Comparison of ENCODE assay signal across 2 cellular contexts in the genomic region with DNA sequence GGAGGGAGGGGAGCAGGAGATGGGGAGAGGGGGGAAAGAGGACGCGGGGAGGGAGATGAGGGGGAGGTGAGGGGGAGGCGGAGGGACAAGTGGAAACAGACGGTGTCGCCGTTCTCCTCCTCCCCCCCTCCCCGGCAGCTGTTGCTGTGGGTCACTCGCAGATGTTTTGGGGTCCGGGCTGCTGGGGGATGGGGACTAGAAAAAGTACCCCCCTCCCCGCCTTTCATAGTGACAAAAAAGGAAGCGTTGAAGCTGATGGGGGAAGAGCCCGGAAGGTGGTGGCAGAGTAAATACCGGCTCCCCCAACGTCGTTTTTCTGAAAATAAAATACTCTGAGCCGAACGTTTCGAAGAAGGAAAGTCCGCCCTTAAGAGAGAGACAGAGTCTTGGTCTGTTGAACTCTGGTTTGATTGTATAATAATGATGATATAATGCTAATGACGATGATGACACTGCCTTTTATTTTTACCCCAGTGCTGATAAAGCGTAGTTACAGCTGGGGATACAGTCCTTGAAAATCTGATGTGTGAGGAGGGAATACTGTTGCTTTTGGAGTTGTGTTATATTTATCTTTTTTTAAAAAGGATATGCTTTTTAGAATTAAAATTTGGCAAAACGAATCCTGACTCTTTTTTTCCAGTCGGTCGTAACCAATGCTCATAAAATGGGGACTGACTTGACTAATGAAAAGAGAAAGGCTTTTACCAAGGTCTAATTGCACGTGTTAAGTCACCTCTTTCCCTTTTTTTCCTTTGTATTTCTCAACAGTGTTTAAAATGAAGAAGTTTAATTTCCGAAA.
TF ChIP-seq lines count a peak whose summit lies in the region.

No MANE protein-coding gene starts in this region.

TF ChIP-seq in GM23338, 12 proteins besides CTCF, POLR2A, EP300 and RAD21:
- TF ChIP-seq POLR2AphosphoS5 (IDR thresholded peaks at IDR 0.05; ENCODE audit: low read depth) (no peak; the same call in 1 of the 2 replicates), STAT1 (IDR thresholded peaks at IDR 0.05; ENCODE audit: unreplicated experiment) (no peak)
- TF ChIP-seq, protein P1, sequence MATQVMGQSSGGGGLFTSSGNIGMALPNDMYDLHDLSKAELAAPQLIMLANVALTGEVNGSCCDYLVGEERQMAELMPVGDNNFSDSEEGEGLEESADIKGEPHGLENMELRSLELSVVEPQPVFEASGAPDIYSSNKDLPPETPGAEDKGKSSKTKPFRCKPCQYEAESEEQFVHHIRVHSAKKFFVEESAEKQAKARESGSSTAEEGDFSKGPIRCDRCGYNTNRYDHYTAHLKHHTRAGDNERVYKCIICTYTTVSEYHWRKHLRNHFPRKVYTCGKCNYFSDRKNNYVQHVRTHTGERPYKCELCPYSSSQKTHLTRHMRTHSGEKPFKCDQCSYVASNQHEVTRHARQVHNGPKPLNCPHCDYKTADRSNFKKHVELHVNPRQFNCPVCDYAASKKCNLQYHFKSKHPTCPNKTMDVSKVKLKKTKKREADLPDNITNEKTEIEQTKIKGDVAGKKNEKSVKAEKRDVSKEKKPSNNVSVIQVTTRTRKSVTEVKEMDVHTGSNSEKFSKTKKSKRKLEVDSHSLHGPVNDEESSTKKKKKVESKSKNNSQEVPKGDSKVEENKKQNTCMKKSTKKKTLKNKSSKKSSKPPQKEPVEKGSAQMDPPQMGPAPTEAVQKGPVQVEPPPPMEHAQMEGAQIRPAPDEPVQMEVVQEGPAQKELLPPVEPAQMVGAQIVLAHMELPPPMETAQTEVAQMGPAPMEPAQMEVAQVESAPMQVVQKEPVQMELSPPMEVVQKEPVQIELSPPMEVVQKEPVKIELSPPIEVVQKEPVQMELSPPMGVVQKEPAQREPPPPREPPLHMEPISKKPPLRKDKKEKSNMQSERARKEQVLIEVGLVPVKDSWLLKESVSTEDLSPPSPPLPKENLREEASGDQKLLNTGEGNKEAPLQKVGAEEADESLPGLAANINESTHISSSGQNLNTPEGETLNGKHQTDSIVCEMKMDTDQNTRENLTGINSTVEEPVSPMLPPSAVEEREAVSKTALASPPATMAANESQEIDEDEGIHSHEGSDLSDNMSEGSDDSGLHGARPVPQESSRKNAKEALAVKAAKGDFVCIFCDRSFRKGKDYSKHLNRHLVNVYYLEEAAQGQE (IDR thresholded peaks at IDR 0.05; ENCODE audit: unreplicated experiment) = no peak

TF ChIP-seq in K562, 482 proteins besides CTCF, POLR2A, EP300 and RAD21 (continued from another document):
- TF ChIP-seq CBX2 (IDR thresholded peaks at IDR 0.05; ENCODE audit: insufficient read depth, low read length, poor library complexity, severe bottlenecking) (peak; percentile 78), ZNF3 (CRISPR knock-in tag; IDR thresholded peaks at IDR 0.05) (no peak)
